21 cellular contexts compared by ENCODE assay signal in genomic region chr13:100382787-100383186, GRCh38.
DNase-seq lines count a peak whose midpoint lies in the region; ATAC-seq and TF ChIP-seq lines count a peak whose summit lies in the region.
"Had no signal": no experiment of that assay in that cellular context is flagged by ENCODE, and none has a peak within 500 bp of the region (broad histone marks: within the 10 kb centered on the region; RNA-seq: fewer than 3 reads in every experiment).

No MANE protein-coding gene starts in this region.

- POLR2A ChIA-PET in Panc1 (lab: Charles Lee) = no interaction called here

- no peaks in the 10 kb centered on the region for H3K36me3 ChIP-seq in Panc1 (ENCODE audit: control insufficient read depth, insufficient read depth, low read length)
- H3K36me3 ChIP-seq: neutrophil had no signal

- no peaks in the 10 kb centered on the region; the same call in 1 of the 2 replicates for H3K27me3 Mint-ChIP-seq in HFFc6 (ENCODE audit: insufficient read depth)
- H3K27me3 Mint-ChIP-seq: activated CD4-positive, alpha-beta T cell treated with anti-CD3 and anti-CD28 coated beads, Interleukin-2, amount 10 ng/mL, durations not matched to agents 7 days and 5 days; CD4-positive, CD25-positive, alpha-beta regulatory T cell had no signal

- peaks cover 20% of the 10 kb centered on the region for H3K4me1 Mint-ChIP-seq in HFFc6 (ENCODE audit: low read depth)
- H3K4me1 Mint-ChIP-seq: activated CD4-positive, alpha-beta T cell treated with anti-CD3 and anti-CD28 coated beads, Interleukin-2, amount 10 ng/mL, durations not matched to agents 7 days and 5 days had no signal

- H3K27ac ChIP-seq in Panc1 (ENCODE audit: low read length) = peak overlapping the region; percentile 61; the same call in 1 of the 2 replicates
- H3K27ac ChIP-seq: coronary artery, gastrocnemius medialis, neutrophil, PC-9, tibial artery had no signal

- H3K36me3 Mint-ChIP-seq in HFFc6 (ENCODE audit: low read depth) = peaks cover 37% of the 10 kb centered on the region

- H3K27me3 ChIP-seq in Panc1 (ENCODE audit: control insufficient read depth, insufficient read depth, low read length) = no peaks in the 10 kb centered on the region
- H3K27me3 ChIP-seq: gastrocnemius medialis, neutrophil, tibial artery had no signal

- H3K9me3 Mint-ChIP-seq in HFFc6 = peaks cover 14% of the 10 kb centered on the region

- in situ Hi-C loops in Panc1 (cut with HindIII; ENCODE audit: low pct_unique_long_range_greater_than_20kb, low sequenced_read_pairs) = no loop called here

- peaks cover 4% of the 10 kb centered on the region; the same call in 1 of the 2 replicates for H3K9me3 ChIP-seq in Panc1 (ENCODE audit: control insufficient read depth, insufficient read depth, low read depth, low read length)
- H3K9me3 ChIP-seq: gastrocnemius medialis, neutrophil had no signal

- intact Hi-C loops in Panc1 (cut with micrococcal nuclease; ENCODE audit: unreplicated experiment) = loop anchor here (10.0 kb wide), 1 partner anchor 502 kb away; no protein-coding TSS in a partner anchor
- intact Hi-C loops in left ventricle myocardium superior (cut with micrococcal nuclease) = no loop called here

- DNase-seq in A172 (ENCODE audit: low spot score) (peak; percentile 29), HFFc6 (no peak), Panc1 (ENCODE audit: low read depth, low spot score) (no peak), fibroblast of villous mesenchyme (ENCODE audit: low read depth) (peak; percentile 36), left ventricle myocardium superior (no peak), NCI-H2107 treated with DMSO at 0.1 percent for 48 hours (lab: John Stamatoyannopoulos, UW; ENCODE audit: unreplicated experiment) (no peak), NCI-H1417 (lab: John Stamatoyannopoulos, UW) (no peak)
- DNase-seq: ACHN; activated CD4-positive, alpha-beta T cell treated with anti-CD3 and anti-CD28 coated beads, Interleukin-2, amount 10 ng/mL, durations not matched to agents 7 days and 5 days; activated CD8-positive, alpha-beta memory T cell treated with anti-CD3 and anti-CD28 coated beads, Interleukin-2, amount 50 U/mL, for 48 hours; activated naive CD4-positive, alpha-beta T cell treated with anti-CD3 and anti-CD28 coated beads, Interleukin-2, amount 50 U/mL, for 16 hours; CD4-positive, CD25-positive, alpha-beta regulatory T cell; gastrocnemius medialis; NCI-H526 treated with DMSO at 0.1 percent for 48 hours; PC-9; stimulated activated naive CD4-positive, alpha-beta T cell; tibial artery had no signal

- H3K4me3 ChIP-seq in Panc1 (ENCODE audit: low read depth in 2 of 2, low read length in 2 of 2) (no peak overlapping the region), fibroblast of villous mesenchyme (ENCODE audit: low read depth, low read length) (no peak overlapping the region)
- H3K4me3 ChIP-seq: coronary artery, gastrocnemius medialis, PC-9, tibial artery had no signal

- peak overlapping the region; percentile 6; the same call in 1 of the 2 replicates for H3K4me3 Mint-ChIP-seq in HFFc6
- H3K4me3 Mint-ChIP-seq: activated CD4-positive, alpha-beta T cell treated with anti-CD3 and anti-CD28 coated beads, Interleukin-2, amount 10 ng/mL, durations not matched to agents 7 days and 5 days; CD4-positive, CD25-positive, alpha-beta regulatory T cell had no signal

- no peak for ATAC-seq in Panc1
- ATAC-seq in left ventricle myocardium superior = no peak
- ATAC-seq in GM21390 (IDR thresholded peaks at IDR 0.05; ENCODE audit: unreplicated experiment) = no peak
- ATAC-seq: gastrocnemius medialis, HepG2 had no signal

- TF ChIP-seq CTCF in HFFc6 (IDR thresholded peaks at IDR 0.05) (no peak), Panc1 (IDR thresholded peaks at IDR 0.05) (no peak), fibroblast of villous mesenchyme (IDR thresholded peaks at IDR 0.05; ENCODE audit: insufficient read depth, low read depth, low read length) (no peak)

- BruUV-seq in Panc1 (replicated peaks; lab: Mats Ljungman, UMichigan) = no TSS peak

- CTCF ChIA-PET in Panc1 (lab: Charles Lee) = no interaction called here

- no peak overlapping the region; the same call in 1 of the 2 replicates for H3K27ac Mint-ChIP-seq in HFFc6
- H3K27ac Mint-ChIP-seq: activated CD4-positive, alpha-beta T cell treated with anti-CD3 and anti-CD28 coated beads, Interleukin-2, amount 10 ng/mL, durations not matched to agents 7 days and 5 days; CD4-positive, CD25-positive, alpha-beta regulatory T cell had no signal

- no peaks in the 10 kb centered on the region for H3K4me1 ChIP-seq in Panc1 (ENCODE audit: control insufficient read depth, insufficient read depth, low read length)
- H3K4me1 ChIP-seq: gastrocnemius medialis, tibial artery had no signal

Comparison
In these comparisons a context has a peak if more than half of its experiments do, and no peak if none do; other contexts are left out.
1. DNase-seq: peak in A172 (single experiment) and fibroblast of villous mesenchyme (single experiment); none in HFFc6 (single experiment), Panc1 (single experiment), left ventricle myocardium superior (single experiment), NCI-H2107 treated with DMSO at 0.1 percent for 48 hours (single experiment) and NCI-H1417 (0 of 3).